9 cellular contexts compared by ENCODE assay signal in the genomic region with DNA sequence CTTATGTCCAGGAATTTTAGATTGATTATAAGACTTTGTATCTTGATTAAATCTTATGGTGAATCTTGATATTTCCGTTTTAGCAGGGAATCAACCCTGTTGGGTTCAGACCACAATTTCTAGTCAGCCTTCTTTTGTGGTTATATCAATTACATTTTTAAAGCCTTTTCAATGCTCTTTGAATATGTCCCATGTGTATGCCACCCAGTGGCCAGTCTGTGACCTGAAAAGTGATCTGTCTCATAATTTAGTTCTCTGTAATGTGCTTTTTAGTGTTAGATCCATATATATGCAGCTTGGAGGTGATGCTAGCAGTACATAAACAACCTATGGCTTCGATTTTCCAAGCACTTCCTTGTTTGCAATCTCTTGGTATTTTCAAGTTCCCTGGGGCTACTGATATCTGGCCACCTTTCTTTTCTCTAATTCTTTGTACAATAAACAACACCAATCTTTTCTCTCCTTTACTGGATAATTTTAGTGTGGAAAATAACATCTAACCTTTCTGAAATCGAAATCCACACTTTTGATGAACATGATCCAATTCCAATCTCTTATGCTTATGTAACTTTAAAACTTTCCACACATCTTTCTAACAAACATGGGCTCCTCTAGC. TPM values are rescaled to one million over a fixed set of nuclear protein-coding genes. Genes with fewer than 3 reads are reported as not detected.
DNase-seq lines count a peak whose midpoint lies in the region; ATAC-seq and TF ChIP-seq lines count a peak whose summit lies in the region.
"Had no signal": no experiment of that assay in that cellular context is flagged by ENCODE, and none has a peak within 500 bp of the region (broad histone marks: within the 10 kb centered on the region; RNA-seq: fewer than 3 reads in every experiment).

No MANE protein-coding gene starts in this region.

- no peaks in the 10 kb centered on the region for H3K36me3 Mint-ChIP-seq in naive thymus-derived CD4-positive, alpha-beta T cell
- H3K36me3 Mint-ChIP-seq in activated CD4-positive, alpha-beta memory T cell treated with anti-CD3 and anti-CD28 coated beads, Interleukin-2, amount 10 ng/mL, durations not matched to agents 7 days and 5 days (ENCODE audit: low read depth), result no peaks in the 10 kb centered on the region
- H3K36me3 Mint-ChIP-seq: brain had no signal

- TF ChIP-seq CTCF in body of pancreas (IDR thresholded peaks at IDR 0.05), result peak in 6 of 7 experiments; percentile 19 to 48 (median 37)
- no peak for TF ChIP-seq CTCF in testis (IDR thresholded peaks at IDR 0.05)

- POLR2A ChIA-PET in naive thymus-derived CD4-positive, alpha-beta T cell (lab: Charles Lee), result no interaction called here
- POLR2A ChIA-PET in activated CD4-positive, alpha-beta memory T cell treated with anti-CD3 and anti-CD28 coated beads, Interleukin-2, amount 10 ng/mL, durations not matched to agents 7 days and 5 days (lab: Charles Lee), result no interaction called here

- peaks cover 0 to 4% (median 0%) of the 10 kb centered on the region in 7 donors for H3K4me1 Mint-ChIP-seq in naive thymus-derived CD4-positive, alpha-beta T cell
- no peaks in the 10 kb centered on the region for H3K4me1 Mint-ChIP-seq in activated CD4-positive, alpha-beta memory T cell treated with anti-CD3 and anti-CD28 coated beads, Interleukin-2, amount 10 ng/mL, durations not matched to agents 7 days and 5 days
- H3K4me1 Mint-ChIP-seq: brain had no signal

- H3K4me3 ChIP-seq in body of pancreas, result no peak overlapping the region
- no peak overlapping the region for H3K4me3 ChIP-seq in naive thymus-derived CD4-positive, alpha-beta T cell (ENCODE audit: low read length)
- no peak overlapping the region for H3K4me3 ChIP-seq in testis

- H3K27me3 ChIP-seq in body of pancreas (no peaks in the 10 kb centered on the region), testis (no peaks in the 10 kb centered on the region)
- no peaks in the 10 kb centered on the region for H3K27me3 ChIP-seq in naive thymus-derived CD4-positive, alpha-beta T cell (ENCODE audit: control insufficient read depth in 2 of 2, insufficient read depth in 2 of 2, low read length in 2 of 2)

- no peaks in the 10 kb centered on the region for H3K9me3 Mint-ChIP-seq in naive thymus-derived CD4-positive, alpha-beta T cell
- no peaks in the 10 kb centered on the region for H3K9me3 Mint-ChIP-seq in activated CD4-positive, alpha-beta memory T cell treated with anti-CD3 and anti-CD28 coated beads, Interleukin-2, amount 10 ng/mL, durations not matched to agents 7 days and 5 days

- H3K27ac ChIP-seq in body of pancreas, result no peak overlapping the region
- no peak overlapping the region for H3K27ac ChIP-seq in naive thymus-derived CD4-positive, alpha-beta T cell (ENCODE audit: low read depth, low read length)
- no peak overlapping the region for H3K27ac ChIP-seq in testis

- H3K9me3 ChIP-seq in body of pancreas (no peaks in the 10 kb centered on the region), testis (no peaks in the 10 kb centered on the region)
- H3K9me3 ChIP-seq in naive thymus-derived CD4-positive, alpha-beta T cell (ENCODE audit: control insufficient read depth in 2 of 3, low read length in 3 of 3), result no peaks in the 10 kb centered on the region

- CTCF ChIA-PET in naive thymus-derived CD4-positive, alpha-beta T cell (lab: Charles Lee), result interaction anchor here (1.3 kb wide), 1 partner anchor 94 kb away, joined by 3 read pairs; no protein-coding TSS in a partner anchor
- CTCF ChIA-PET in activated CD4-positive, alpha-beta memory T cell treated with anti-CD3 and anti-CD28 coated beads, Interleukin-2, amount 10 ng/mL, durations not matched to agents 7 days and 5 days (lab: Charles Lee), result interaction anchor here (1.0 to 1.6 kb wide), 4 partner anchors 30 to 161 kb away, joined by 3 read pairs; no protein-coding TSS in a partner anchor

- H3K27me3 Mint-ChIP-seq in naive thymus-derived CD4-positive, alpha-beta T cell, result peaks cover 13 to 35% (median 23%) of the 10 kb centered on the region in 5 donors
- H3K27me3 Mint-ChIP-seq in activated CD4-positive, alpha-beta memory T cell treated with anti-CD3 and anti-CD28 coated beads, Interleukin-2, amount 10 ng/mL, durations not matched to agents 7 days and 5 days, result peaks cover 18% of the 10 kb centered on the region

- no peak overlapping the region for H3K4me3 Mint-ChIP-seq in naive thymus-derived CD4-positive, alpha-beta T cell
- H3K4me3 Mint-ChIP-seq in activated CD4-positive, alpha-beta memory T cell treated with anti-CD3 and anti-CD28 coated beads, Interleukin-2, amount 10 ng/mL, durations not matched to agents 7 days and 5 days, result no peak overlapping the region
- H3K4me3 Mint-ChIP-seq: brain had no signal

- DNase-seq in EL (peak; percentile 28), KBM-7 (peak; percentile 54), body of pancreas (peak in 2 of 4 donors; percentile 40 to 49), NCI-H345 (lab: John Stamatoyannopoulos, UW) (no peak), testis (no peak), T-helper 1 cell (no peak)
- peak in 4 of 9 donors; percentile 5 to 31 (median 17) for DNase-seq in naive thymus-derived CD4-positive, alpha-beta T cell
- no peak for DNase-seq in activated CD4-positive, alpha-beta memory T cell treated with anti-CD3 and anti-CD28 coated beads, Interleukin-2, amount 10 ng/mL, durations not matched to agents 7 days and 5 days

- H3K27ac Mint-ChIP-seq in naive thymus-derived CD4-positive, alpha-beta T cell, result peak overlapping the region in 1 of 9 donors; percentile 37
- H3K27ac Mint-ChIP-seq in activated CD4-positive, alpha-beta memory T cell treated with anti-CD3 and anti-CD28 coated beads, Interleukin-2, amount 10 ng/mL, durations not matched to agents 7 days and 5 days, result no peak overlapping the region
- H3K27ac Mint-ChIP-seq: brain had no signal

- no peak for ATAC-seq in body of pancreas
- ATAC-seq in naive thymus-derived CD4-positive, alpha-beta T cell, result peak; percentile 53

- intact Hi-C loops in body of pancreas (cut with DNase I) (no loop called here), testis (cut with DNase I; ENCODE audit: low total_unique reads) (no loop called here)
- intact Hi-C loops in naive thymus-derived CD4-positive, alpha-beta T cell (cut with micrococcal nuclease), result loop anchor here in 1 of 2 donors (1.0 to 10.0 kb wide), 2 partner anchors 95 to 256 kb away; a partner anchor contains a TSS

- 33 to 34% methylated on average over 3 of the region's 3 CpGs for WGBS in body of pancreas, 2 donors
- WGBS in testis, 2 donors, result 70 to 82% methylated on average over 3 of the region's 3 CpGs

- H3K4me1 ChIP-seq in body of pancreas (peaks cover 9% of the 10 kb centered on the region), testis (peaks cover 3% of the 10 kb centered on the region)
- no peaks in the 10 kb centered on the region for H3K4me1 ChIP-seq in naive thymus-derived CD4-positive, alpha-beta T cell (ENCODE audit: control insufficient read depth in 2 of 2, insufficient read depth in 2 of 2, low read length in 2 of 2)

- TF ChIP-seq POLR2A in body of pancreas (IDR thresholded peaks at IDR 0.05) (no peak), testis (IDR thresholded peaks at IDR 0.05) (no peak)

- in situ Hi-C loops in KBM-7 (cut with MboI; ENCODE audit: low pct_unique_long_range_greater_than_20kb, low sequenced_read_pairs), result no loop called here

- no peaks in the 10 kb centered on the region for H3K36me3 ChIP-seq in body of pancreas (replicated peaks in 1 of 2; ENCODE audit: insufficient read depth in 1 of 2, low read depth in 2 of 2)
- H3K36me3 ChIP-seq in naive thymus-derived CD4-positive, alpha-beta T cell (ENCODE audit: control insufficient read depth in 2 of 3, insufficient read depth in 3 of 3, low read length in 3 of 3), result no peaks in the 10 kb centered on the region
- no peaks in the 10 kb centered on the region for H3K36me3 ChIP-seq in testis (ENCODE audit: low read depth, missing control alignments)

RNA-seq across cellular contexts. Expression of a gene that starts 28.8 kb away (rescaled TPM):
- total RNA-seq in body of pancreas, result 10 to 100 TPM in 1 of 2 donors, 1 to 10 TPM in 1; 8.3 to 15.8 TPM
- total RNA-seq in naive thymus-derived CD4-positive, alpha-beta T cell, result 1 to 10 TPM in 1 of 5 experiments, not detected in 4; 1.2 TPM
- polyA plus RNA-seq in naive thymus-derived CD4-positive, alpha-beta T cell, result under 1 TPM in 1 of 2 donors, not detected in 1; 0.02 TPM
- under 1 TPM in 1 of 2 experiments, not detected in 1; 0.05 TPM for total RNA-seq in activated CD4-positive, alpha-beta memory T cell treated with anti-CD3 and anti-CD28 coated beads, Interleukin-2, amount 10 ng/mL, durations not matched to agents 7 days and 5 days
- total RNA-seq in testis, result 1 to 10 TPM; 2.0 to 7.2 TPM
- 5.8 TPM for polyA plus RNA-seq in testis (ENCODE audit: insufficient read depth, low read depth, low replicate concordance)

Comparison
In these comparisons a context has a peak if more than half of its experiments do, and no peak if none do; other contexts are left out.
1. DNase-seq: peak in EL (single experiment) and KBM-7 (single experiment); none in NCI-H345 (single experiment), activated CD4-positive, alpha-beta memory T cell treated with anti-CD3 and anti-CD28 coated beads, Interleukin-2, amount 10 ng/mL, durations not matched to agents 7 days and 5 days (single experiment), testis (single experiment) and T-helper 1 cell (0 of 5).
2. CTCF ChIP-seq: peak in body of pancreas (6 of 7); none in testis (0 of 3).